ENCODE assay signal across 16 cellular contexts in the genomic region with DNA sequence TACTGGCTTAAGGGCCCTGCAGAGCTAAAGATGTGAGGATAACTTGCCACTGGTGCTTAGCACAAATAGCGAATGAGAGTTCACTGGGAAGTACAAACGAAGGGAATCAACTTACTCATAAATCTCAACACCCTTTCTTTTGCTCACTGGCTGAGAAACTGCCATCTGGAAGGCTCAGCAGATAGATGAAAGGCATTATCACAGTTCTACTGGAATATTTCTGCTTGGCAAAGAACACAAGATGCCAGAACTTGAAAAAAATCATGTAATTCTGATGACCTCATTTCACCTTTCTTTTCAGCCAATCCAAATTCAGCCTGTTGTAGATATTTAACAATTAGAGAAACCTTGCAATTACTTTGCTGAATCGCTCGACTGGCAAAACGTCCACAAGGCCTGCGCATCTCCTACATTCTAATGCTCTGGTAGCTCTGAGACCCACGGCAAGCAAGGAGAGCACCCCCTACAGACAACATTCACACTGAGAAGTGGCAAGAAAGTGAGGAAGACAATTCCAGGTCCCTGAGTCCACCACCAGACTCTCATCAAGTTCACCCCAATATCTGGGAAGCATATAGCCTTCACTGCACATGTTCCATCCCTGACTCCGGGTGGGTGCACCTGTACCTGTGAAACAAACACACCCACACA. TPM values are rescaled to one million over a fixed set of nuclear protein-coding genes. Genes with fewer than 3 reads are reported as not detected.
DNase-seq lines count a peak whose midpoint lies in the region; ATAC-seq, FAIRE-seq and TF ChIP-seq lines count a peak whose summit lies in the region.
"Had no signal": no experiment of that assay in that cellular context is flagged by ENCODE, and none has a peak within 500 bp of the region (broad histone marks: within the 10 kb centered on the region; RNA-seq: fewer than 3 reads in every experiment).

No MANE protein-coding gene starts in this region.

- H4K20me1 ChIP-seq in Loucy (ENCODE audit: insufficient read depth, low read length, poor library complexity, severe bottlenecking) (no peaks in the 10 kb centered on the region), K562 (replicated peaks; ENCODE audit: control insufficient read depth, insufficient read depth, low read length) (no peaks in the 10 kb centered on the region), smooth muscle cell (ENCODE audit: low read depth) (peaks cover 11% of the 10 kb centered on the region)

- H2AFZ ChIP-seq in Loucy (ENCODE audit: low read length) = no peak overlapping the region
- H2AFZ ChIP-seq in K562 (ENCODE audit: low read depth, low read length) = no peak overlapping the region
- no peak overlapping the region for H2AFZ ChIP-seq in smooth muscle cell (ENCODE audit: low read depth)

- POLR2A ChIA-PET in K562 (lab: Yijun Ruan, JAX) = interaction anchor here (1.0 kb wide), 1 partner anchor 11 kb away, joined by 3 read pairs; no protein-coding TSS in a partner anchor

- peaks cover 2% of the 10 kb centered on the region for H3K27me3 Mint-ChIP-seq in glutamatergic neuron (ENCODE audit: unreplicated experiment)
- H3K27me3 Mint-ChIP-seq: effector memory CD8-positive, alpha-beta T cell had no signal

- H3K27me3 ChIP-seq in Loucy (ENCODE audit: insufficient read depth, low read length, poor library complexity, severe bottlenecking) (no peaks in the 10 kb centered on the region), K562 (ENCODE audit: control insufficient read depth in 2 of 2, insufficient read depth in 2 of 2, low read length in 2 of 2) (0 out of 5 replicates have a peak, but pooled peaks cover 0 to 4% of the 10 kb centered on the region in 2 experiments), smooth muscle cell (ENCODE audit: low read depth) (no peaks in the 10 kb centered on the region)

- H3K9me3 ChIP-seq in Loucy (ENCODE audit: insufficient read depth, low read depth, low read length) (no peaks in the 10 kb centered on the region), K562 (replicated peaks; ENCODE audit: control insufficient read depth, insufficient read depth, low read depth, low read length) (no peaks in the 10 kb centered on the region), smooth muscle cell (replicated peaks; ENCODE audit: low read depth) (no peaks in the 10 kb centered on the region)

- H3K4me1 Mint-ChIP-seq in glutamatergic neuron (ENCODE audit: low read depth, unreplicated experiment) = peaks cover 29% of the 10 kb centered on the region
- H3K4me1 Mint-ChIP-seq: CD14-positive monocyte had no signal

- H3K4me1 ChIP-seq in Loucy (ENCODE audit: insufficient read depth, low read length, poor library complexity, severe bottlenecking) (peaks cover 19% of the 10 kb centered on the region), K562 (replicated peaks in 1 of 2; ENCODE audit: control insufficient read depth in 2 of 2, insufficient read depth in 2 of 2, low read length in 2 of 2) (no peaks in the 10 kb centered on the region), smooth muscle cell (ENCODE audit: low read depth) (peaks cover 31% of the 10 kb centered on the region)

- H3K27ac ChIP-seq in K562 (ENCODE audit: extremely low read depth, low read depth, low read length) (no peak overlapping the region), smooth muscle cell (ENCODE audit: low read depth) (peak overlapping the region; percentile 8)

- intact Hi-C loops in K562 (cut with micrococcal nuclease) = no loop called here

- H3K4me2 ChIP-seq in Loucy (ENCODE audit: low read depth, low read length, poor library complexity, severe bottlenecking) = no peak overlapping the region
- H3K4me2 ChIP-seq in K562 (ENCODE audit: insufficient read depth, low read length) = no peak overlapping the region
- no peak overlapping the region for H3K4me2 ChIP-seq in smooth muscle cell

- H3F3A ChIP-seq in Loucy (ENCODE audit: low read depth) = no peaks in the 10 kb centered on the region
- H3F3A ChIP-seq in smooth muscle cell (ENCODE audit: low read depth) = peaks cover 16% of the 10 kb centered on the region

- H3K4me3 ChIP-seq in Loucy (ENCODE audit: low read length, poor library complexity, severe bottlenecking) (no peak overlapping the region), K562 (no peak overlapping the region), smooth muscle cell (no peak overlapping the region)

- peaks cover 2% of the 10 kb centered on the region for H3K9me3 Mint-ChIP-seq in glutamatergic neuron (ENCODE audit: unreplicated experiment)
- H3K9me3 Mint-ChIP-seq: effector memory CD8-positive, alpha-beta T cell had no signal

- no peak overlapping the region for H3K9ac ChIP-seq in Loucy (ENCODE audit: low read depth, low read length, poor library complexity, severe bottlenecking)
- H3K9ac ChIP-seq in K562 (ENCODE audit: insufficient read depth in 1 of 2, low read depth in 2 of 2, low read length in 2 of 2) = no peak overlapping the region
- no peak overlapping the region for H3K9ac ChIP-seq in smooth muscle cell (ENCODE audit: low read depth)

- FAIRE-seq in K562 (lab: Jason Lieb, UNC) = no peak
- FAIRE-seq in GM12891 (lab: Jason Lieb, UNC) = no peak

- BruUV-seq in K562 (replicated peaks; lab: Mats Ljungman, UMichigan) = no TSS peak

- ATAC-seq in K562 (peak; percentile 47; the same call in 2 of the 3 replicates), HG02588 (IDR thresholded peaks at IDR 0.05; ENCODE audit: unreplicated experiment) (no peak)
- ATAC-seq: effector memory CD8-positive, alpha-beta T cell had no signal

- CTCF ChIA-PET in K562 (lab: Yijun Ruan, JAX; ENCODE audit: low intra/inter-chr PET ratio) = no interaction called here

- TF ChIP-seq POLR2A in K562 (conservative IDR thresholded peaks at IDR 0.05) (no peak), GM12891 (IDR thresholded peaks at IDR 0.05; ENCODE audit: low read depth, low read length) (no peak)

- no peak overlapping the region for H3K27ac Mint-ChIP-seq in glutamatergic neuron (ENCODE audit: unreplicated experiment)
- H3K27ac Mint-ChIP-seq: CD14-positive monocyte had no signal

- H3K79me2 ChIP-seq in Loucy (ENCODE audit: insufficient read depth, low read length) = peaks cover 42% of the 10 kb centered on the region; the same call in 1 of the 2 replicates
- no peaks in the 10 kb centered on the region for H3K79me2 ChIP-seq in K562 (ENCODE audit: control insufficient read depth, insufficient read depth, low read length)
- H3K79me2 ChIP-seq in smooth muscle cell (ENCODE audit: low read depth) = peaks cover 99% of the 10 kb centered on the region

- H3K36me3 ChIP-seq in Loucy (ENCODE audit: insufficient read depth, low read length) (no peaks in the 10 kb centered on the region), K562 (ENCODE audit: control insufficient read depth, insufficient read depth, low read length) (no peaks in the 10 kb centered on the region), smooth muscle cell (ENCODE audit: low read depth) (no peaks in the 10 kb centered on the region)

- 0 out of 4 replicates have a peak, but pooled peaks of 1 of the 2 experiments have one; percentile 30 for TF ChIP-seq RAD21 in K562 (CRISPR knock-in tag; conservative IDR thresholded peaks at IDR 0.05 in 1 of 2, IDR thresholded peaks at IDR 0.05 in 1 of 2)

- peaks cover 25% of the 10 kb centered on the region for H3K36me3 Mint-ChIP-seq in glutamatergic neuron (ENCODE audit: unreplicated experiment)
- H3K36me3 Mint-ChIP-seq: CD14-positive monocyte had no signal

- TF ChIP-seq EP300 in K562 (IDR thresholded peaks at IDR 0.05; ENCODE audit: low read length) = no peak

- DNase-seq in K562 (ENCODE audit: extremely low read depth in 1 of 4, low spot score in 3 of 4) (peak in 1 of 4 experiments; percentile 11), glutamatergic neuron (no peak), smooth muscle cell (lab: John Stamatoyannopoulos, UW; ENCODE audit: unreplicated experiment) (no peak), mesenteric fat pad (ENCODE audit: low spot score) (no peak), GM12891 (ENCODE audit: insufficient read length, low spot score) (no peak)
- DNase-seq: activated effector memory CD4-positive, alpha-beta T cell treated with Interleukin-2 at 50 U/mL for 16 hours; DND-41; effector memory CD8-positive, alpha-beta T cell; Karpas-422; midbrain; NCI-H1417 treated with DMSO at 0.1 percent for 48 hours; nucleus accumbens; stimulated activated naive CD4-positive, alpha-beta T cell treated with Interleukin-2 at 50 U/mL for 16 hours had no signal

- no peaks in the 10 kb centered on the region for H3K9me1 ChIP-seq in K562 (ENCODE audit: control insufficient read depth, insufficient read depth, low read length)

- peak overlapping the region; percentile 36 for H3K4me3 Mint-ChIP-seq in glutamatergic neuron (ENCODE audit: unreplicated experiment)
- H3K4me3 Mint-ChIP-seq: CD14-positive monocyte; effector memory CD8-positive, alpha-beta T cell had no signal

- in situ Hi-C loops in K562 (cut with MboI) = no loop called here

- WGBS in K562 (ENCODE audit: insufficient coverage, low coverage, missing lambda C conversion rate) = 31% methylated on average over 8 of the region's 8 CpGs
- 55% methylated on average over 8 of the region's 8 CpGs for WGBS in smooth muscle cell (ENCODE audit: low lambda C conversion rate)

- TF ChIP-seq CTCF in Loucy (conservative IDR thresholded peaks at IDR 0.05; ENCODE audit: low read length) (peak; percentile 55), K562 (IDR thresholded peaks at IDR 0.05 in 2 of 3, conservative IDR thresholded peaks at IDR 0.05 in 1 of 3; ENCODE audit: insufficient read depth in 2 of 3, low read depth in 1 of 3, low read length in 3 of 3) (0 out of 6 replicates have a peak, but pooled peaks of 1 of the 3 experiments have one; percentile 15), glutamatergic neuron (IDR thresholded peaks at IDR 0.05; ENCODE audit: partially characterized antibody, unreplicated experiment) (no peak), smooth muscle cell (IDR thresholded peaks at IDR 0.05; ENCODE audit: borderline replicate concordance, insufficient read depth, poor library complexity, severe bottlenecking) (no peak)

- H3K9me2 ChIP-seq in Loucy (replicated peaks; ENCODE audit: low read depth, low read length) = no peaks in the 10 kb centered on the region

RNA-seq across cellular contexts. Expression of a gene that starts 27.5 kb away (rescaled TPM):
- 1.8 and 1.9 TPM in 2 replicates for total RNA-seq in K562 (2011; cell fraction: chromatin; rRNA removed; ENCODE audit: low replicate concordance)
- total RNA-seq in K562 (2011; cell fraction: nucleolus; rRNA removed) = 0.79 and 3.2 TPM in 2 replicates
- 0.59 and 2.9 TPM in 2 replicates for total RNA-seq in K562 (2011; cell fraction: nucleoplasm; rRNA removed)
- total RNA-seq in K562 (2014; rRNA removed) = 0.61 and 0.86 TPM in 2 replicates
- 0.69 and 0.80 TPM in 2 replicates for total RNA-seq in K562 (2014; rRNA removed; fragmentation: Illumina TruSeq; extraction: Trizol)
- 0.38 and 0.58 TPM in 2 replicates for total RNA-seq in K562 (2015; rRNA removed; fragmentation: Illumina TruSeq; extraction: Trizol)
- total RNA-seq in K562 (2021) = 1.5 TPM in 2 replicates
- 0.60 and 6.6 TPM in 2 replicates for polyA plus RNA-seq in K562 (2011; rRNA removed)
- polyA plus RNA-seq in K562 (2011; cell fraction: cytosol; rRNA removed) = 0.59 and 3.8 TPM in 2 replicates
- polyA plus RNA-seq in K562 (2011; cell fraction: nucleus; rRNA removed) = 0.51 and 3.1 TPM in 2 replicates
- polyA plus RNA-seq in K562 (2012) = 1.2 and 1.5 TPM in 2 replicates
- 0.88 and 1.1 TPM in 2 replicates for polyA plus RNA-seq in K562 (2014; fragmentation: Illumina TruSeq; extraction: Trizol)
- under 1 TPM; 0.59 to 0.73 TPM for polyA plus RNA-seq in K562 (2014; fragmentation: Nextera tagmentation; extraction: Ambion mirVana)
- 0.62 and 1.2 TPM in 2 replicates for polyA plus RNA-seq in K562 (2014; rRNA removed)
- 0.93 and 5.2 TPM in 2 replicates for polyA minus RNA-seq in K562 (2011; rRNA and poly(A)+ RNA removed)
- 4.5 TPM in 1 of 2 replicates, not detected in the other for polyA minus RNA-seq in K562 (2011; cell fraction: cytosol; rRNA and poly(A)+ RNA removed)
- polyA minus RNA-seq in K562 (2011; cell fraction: nucleus; rRNA and poly(A)+ RNA removed) = 0.22 and 1.9 TPM in 2 replicates
- 40.5 TPM for total RNA-seq in glutamatergic neuron (ENCODE audit: unreplicated experiment)
- total RNA-seq in smooth muscle cell = 28.3 and 36.9 TPM in 2 replicates
- polyA plus RNA-seq in smooth muscle cell = 33.7 and 35.8 TPM in 2 replicates
- 1.4 TPM for total RNA-seq in mesenteric fat pad
- polyA plus RNA-seq in GM12891 (2012; ENCODE audit: low read depth, missing spikeins) = 0.03 TPM
